Comparison of ENCODE assay signal across 1 cellular context in genomic region chr7:40095226-40095625, GRCh38.
TF ChIP-seq lines count a peak whose summit lies in the region.

No MANE protein-coding gene starts in this region.

TF ChIP-seq in HepG2, 621 proteins besides CTCF, POLR2A, EP300 and RAD21 (continued from another document):
- TF ChIP-seq, protein P1, sequence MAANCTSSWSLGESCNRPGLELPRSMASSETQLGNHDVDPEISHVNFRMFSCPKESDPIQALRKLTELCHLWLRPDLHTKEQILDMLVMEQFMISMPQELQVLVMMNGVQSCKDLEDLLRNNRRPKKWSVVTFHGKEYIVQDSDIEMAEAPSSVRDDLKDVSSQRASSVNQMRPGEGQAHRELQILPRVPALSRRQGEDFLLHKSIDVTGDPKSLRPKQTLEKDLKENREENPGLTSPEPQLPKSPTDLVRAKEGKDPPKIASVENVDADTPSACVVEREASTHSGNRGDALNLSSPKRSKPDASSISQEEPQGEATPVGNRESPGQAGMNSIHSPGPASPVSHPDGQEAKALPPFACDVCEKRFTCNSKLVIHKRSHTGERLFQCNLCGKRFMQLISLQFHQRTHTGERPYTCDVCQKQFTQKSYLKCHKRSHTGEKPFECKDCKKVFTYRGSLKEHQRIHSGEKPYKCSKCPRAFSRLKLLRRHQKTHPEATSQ (CRISPR knock-in tag; IDR thresholded peaks at IDR 0.05; ENCODE audit: borderline replicate concordance), result no peak; the same call in 1 of the 2 replicates
- TF ChIP-seq, protein P2, sequence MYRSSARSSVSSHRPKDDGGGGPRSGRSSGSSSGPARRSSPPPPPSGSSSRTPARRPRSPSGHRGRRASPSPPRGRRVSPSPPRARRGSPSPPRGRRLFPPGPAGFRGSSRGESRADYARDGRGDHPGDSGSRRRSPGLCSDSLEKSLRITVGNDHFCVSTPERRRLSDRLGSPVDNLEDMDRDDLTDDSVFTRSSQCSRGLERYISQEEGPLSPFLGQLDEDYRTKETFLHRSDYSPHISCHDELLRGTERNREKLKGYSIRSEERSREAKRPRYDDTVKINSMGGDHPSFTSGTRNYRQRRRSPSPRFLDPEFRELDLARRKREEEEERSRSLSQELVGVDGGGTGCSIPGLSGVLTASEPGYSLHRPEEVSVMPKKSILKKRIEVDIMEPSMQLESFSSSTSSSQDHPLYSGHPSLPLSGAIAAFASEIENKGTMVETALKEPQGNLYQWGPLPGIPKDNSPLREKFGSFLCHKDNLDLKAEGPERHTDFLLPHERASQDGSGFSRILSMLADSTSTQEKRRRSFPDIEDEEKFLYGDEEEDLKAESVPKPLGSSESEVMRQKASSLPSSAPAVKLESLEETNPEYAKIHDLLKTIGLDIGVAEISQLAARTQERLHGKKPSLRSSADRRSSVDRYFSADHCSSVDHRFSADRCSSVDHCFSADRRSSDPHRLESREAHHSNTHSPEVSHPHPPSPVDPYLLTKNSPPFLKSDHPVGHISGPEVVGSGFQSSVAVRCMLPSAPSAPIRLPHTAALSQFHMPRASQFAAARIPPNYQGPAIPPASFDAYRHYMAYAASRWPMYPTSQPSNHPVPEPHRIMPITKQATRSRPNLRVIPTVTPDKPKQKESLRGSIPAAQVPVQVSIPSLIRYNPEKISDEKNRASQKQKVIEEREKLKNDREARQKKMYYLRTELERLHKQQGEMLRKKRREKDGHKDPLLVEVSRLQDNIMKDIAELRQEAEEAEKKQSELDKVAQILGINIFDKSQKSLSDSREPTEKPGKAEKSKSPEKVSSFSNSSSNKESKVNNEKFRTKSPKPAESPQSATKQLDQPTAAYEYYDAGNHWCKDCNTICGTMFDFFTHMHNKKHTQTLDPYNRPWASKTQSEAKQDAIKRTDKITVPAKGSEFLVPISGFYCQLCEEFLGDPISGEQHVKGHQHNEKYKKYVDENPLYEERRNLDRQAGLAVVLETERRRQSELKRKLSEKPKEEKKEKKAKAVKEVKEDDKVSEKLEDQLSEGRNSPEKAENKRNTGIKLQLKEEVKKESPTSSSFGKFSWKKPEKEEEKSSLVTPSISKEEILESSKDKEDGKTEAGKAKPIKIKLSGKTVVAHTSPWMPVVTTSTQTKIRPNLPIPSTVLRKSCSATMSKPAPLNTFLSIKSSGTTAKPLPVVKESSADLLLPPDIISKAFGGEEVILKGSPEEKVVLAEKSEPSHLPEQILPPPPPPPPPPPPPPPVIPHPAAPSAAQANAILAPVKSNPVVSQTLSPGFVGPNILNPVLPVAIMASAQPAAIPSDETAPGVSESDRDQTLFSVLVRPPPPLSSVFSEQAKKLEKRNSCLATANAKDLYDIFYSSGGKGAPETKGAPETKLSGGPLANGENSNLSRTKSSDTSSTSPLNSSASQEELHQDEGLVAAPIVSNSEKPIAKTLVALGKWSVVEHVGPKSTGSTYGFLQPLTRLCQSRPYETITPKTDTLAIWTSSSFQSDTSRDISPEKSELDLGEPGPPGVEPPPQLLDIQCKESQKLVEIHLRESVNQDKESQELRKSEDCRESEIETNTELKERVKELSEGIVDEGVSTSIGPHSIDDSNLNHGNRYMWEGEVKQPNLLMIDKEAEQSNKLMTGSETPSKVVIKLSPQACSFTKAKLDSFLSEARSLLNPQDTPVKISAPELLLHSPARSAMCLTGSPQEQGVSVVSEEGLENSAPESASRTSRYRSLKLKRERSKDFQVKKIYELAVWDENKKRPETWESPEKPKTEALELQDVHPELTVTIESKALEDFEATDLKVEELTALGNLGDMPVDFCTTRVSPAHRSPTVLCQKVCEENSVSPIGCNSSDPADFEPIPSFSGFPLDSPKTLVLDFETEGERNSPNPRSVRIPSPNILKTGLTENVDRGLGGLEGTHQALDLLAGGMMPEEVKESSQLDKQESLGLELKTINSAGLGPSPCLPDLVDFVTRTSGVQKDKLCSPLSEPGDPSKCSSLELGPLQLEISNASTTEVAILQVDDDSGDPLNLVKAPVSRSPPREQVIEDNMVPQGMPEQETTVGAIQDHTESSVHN (CRISPR knock-in tag; IDR thresholded peaks at IDR 0.05), result no peak
- TF ChIP-seq, protein P3, sequence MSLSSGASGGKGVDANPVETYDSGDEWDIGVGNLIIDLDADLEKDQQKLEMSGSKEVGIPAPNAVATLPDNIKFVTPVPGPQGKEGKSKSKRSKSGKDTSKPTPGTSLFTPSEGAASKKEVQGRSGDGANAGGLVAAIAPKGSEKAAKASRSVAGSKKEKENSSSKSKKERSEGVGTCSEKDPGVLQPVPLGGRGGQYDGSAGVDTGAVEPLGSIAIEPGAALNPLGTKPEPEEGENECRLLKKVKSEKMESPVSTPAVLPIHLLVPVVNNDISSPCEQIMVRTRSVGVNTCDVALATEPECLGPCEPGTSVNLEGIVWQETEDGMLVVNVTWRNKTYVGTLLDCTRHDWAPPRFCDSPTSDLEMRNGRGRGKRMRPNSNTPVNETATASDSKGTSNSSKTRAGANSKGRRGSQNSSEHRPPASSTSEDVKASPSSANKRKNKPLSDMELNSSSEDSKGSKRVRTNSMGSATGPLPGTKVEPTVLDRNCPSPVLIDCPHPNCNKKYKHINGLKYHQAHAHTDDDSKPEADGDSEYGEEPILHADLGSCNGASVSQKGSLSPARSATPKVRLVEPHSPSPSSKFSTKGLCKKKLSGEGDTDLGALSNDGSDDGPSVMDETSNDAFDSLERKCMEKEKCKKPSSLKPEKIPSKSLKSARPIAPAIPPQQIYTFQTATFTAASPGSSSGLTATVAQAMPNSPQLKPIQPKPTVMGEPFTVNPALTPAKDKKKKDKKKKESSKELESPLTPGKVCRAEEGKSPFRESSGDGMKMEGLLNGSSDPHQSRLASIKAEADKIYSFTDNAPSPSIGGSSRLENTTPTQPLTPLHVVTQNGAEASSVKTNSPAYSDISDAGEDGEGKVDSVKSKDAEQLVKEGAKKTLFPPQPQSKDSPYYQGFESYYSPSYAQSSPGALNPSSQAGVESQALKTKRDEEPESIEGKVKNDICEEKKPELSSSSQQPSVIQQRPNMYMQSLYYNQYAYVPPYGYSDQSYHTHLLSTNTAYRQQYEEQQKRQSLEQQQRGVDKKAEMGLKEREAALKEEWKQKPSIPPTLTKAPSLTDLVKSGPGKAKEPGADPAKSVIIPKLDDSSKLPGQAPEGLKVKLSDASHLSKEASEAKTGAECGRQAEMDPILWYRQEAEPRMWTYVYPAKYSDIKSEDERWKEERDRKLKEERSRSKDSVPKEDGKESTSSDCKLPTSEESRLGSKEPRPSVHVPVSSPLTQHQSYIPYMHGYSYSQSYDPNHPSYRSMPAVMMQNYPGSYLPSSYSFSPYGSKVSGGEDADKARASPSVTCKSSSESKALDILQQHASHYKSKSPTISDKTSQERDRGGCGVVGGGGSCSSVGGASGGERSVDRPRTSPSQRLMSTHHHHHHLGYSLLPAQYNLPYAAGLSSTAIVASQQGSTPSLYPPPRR (CRISPR knock-in tag; IDR thresholded peaks at IDR 0.05; ENCODE audit: borderline replicate concordance), result no peak
- peak; percentile 52; the same call in 1 of the 2 replicates for TF ChIP-seq HDAC2 (CRISPR knock-in tag; IDR thresholded peaks at IDR 0.05)
